Comparison of ENCODE assay signal across 8 cellular contexts in the genomic region with DNA sequence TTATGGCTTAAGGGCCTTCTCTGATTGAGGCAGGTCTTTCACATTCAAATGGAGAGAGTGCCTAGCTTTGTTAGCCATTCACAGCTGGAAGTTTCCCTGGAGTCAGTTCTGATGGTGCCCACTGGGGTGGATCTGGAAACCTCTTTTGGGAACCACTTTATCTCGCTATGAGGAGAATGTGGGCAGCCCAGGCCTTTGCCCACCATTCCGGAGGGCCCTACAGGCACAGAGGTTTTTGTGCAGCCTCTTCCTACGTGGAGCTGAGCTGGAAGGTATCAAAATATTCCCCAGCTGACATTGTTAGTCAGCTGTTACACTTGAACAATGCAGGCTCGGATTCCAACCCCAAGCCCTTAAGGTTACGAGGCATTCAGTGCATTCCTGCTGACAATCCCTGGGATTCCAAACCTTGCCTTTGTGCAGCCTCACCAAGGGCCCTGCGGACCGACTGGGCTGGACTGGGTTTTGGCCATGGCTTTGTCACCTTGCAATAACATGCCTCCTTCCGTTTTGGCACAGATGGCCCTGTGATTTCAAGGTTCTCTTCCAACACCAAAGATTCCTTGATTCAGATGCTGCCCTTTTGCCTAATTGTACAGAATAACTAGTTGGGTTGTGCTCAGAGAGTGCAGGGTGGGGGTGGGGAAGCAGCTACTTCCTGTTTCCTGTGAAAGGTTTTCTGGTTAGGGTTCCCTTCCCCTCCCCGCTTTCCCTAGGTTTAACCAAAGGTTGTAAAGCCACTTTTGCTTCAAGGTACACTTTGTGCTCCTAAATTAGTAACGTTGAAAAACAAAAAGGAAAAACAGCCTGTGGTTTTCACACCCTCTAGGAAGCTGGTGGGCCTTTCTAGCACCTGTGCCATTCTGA. TPM values are rescaled to one million over a fixed set of nuclear protein-coding genes. Genes with fewer than 3 reads are reported as not detected.
DNase-seq lines count a peak whose midpoint lies in the region; ATAC-seq, FAIRE-seq and TF ChIP-seq lines count a peak whose summit lies in the region.

No MANE protein-coding gene starts in this region.

- peaks cover 15 to 16% of the 10 kb centered on the region in 2 donors for H3K4me1 ChIP-seq in kidney (ENCODE audit: control insufficient read depth in 1 of 2, insufficient read depth in 1 of 2, low read depth in 1 of 2, low read length in 2 of 2)

- peak overlapping the region; percentile 71 for H3K4me3 Mint-ChIP-seq in central memory CD8-positive, alpha-beta T cell
- peak overlapping the region in 1 of 2 donors; percentile 17 for H3K4me3 Mint-ChIP-seq in stimulated activated naive B cell treated with anti-CD40 and anti-IgM and Interleukin-4, amounts not matched to agents 10 μg/mL and 1 μg/mL and 100 μg/mL, for 72 hours

- no peaks in the 10 kb centered on the region for H3K9me3 ChIP-seq in SK-N-MC (ENCODE audit: low read depth, low read length)
- H3K9me3 ChIP-seq in kidney (ENCODE audit: control insufficient read depth in 1 of 2, low read length in 2 of 2), result no peaks in the 10 kb centered on the region

- H3K9ac ChIP-seq in SK-N-MC (ENCODE audit: insufficient read length) (peak overlapping the region; percentile 53), kidney (ENCODE audit: low read length in 2 of 2) (peak overlapping the region in 1 of 2 donors; percentile 48)

- peaks cover 40% of the 10 kb centered on the region for H3K4me1 Mint-ChIP-seq in central memory CD8-positive, alpha-beta T cell
- H3K4me1 Mint-ChIP-seq in stimulated activated naive B cell treated with anti-CD40 and anti-IgM and Interleukin-4, amounts not matched to agents 10 μg/mL and 1 μg/mL and 100 μg/mL, for 72 hours, result peaks cover 24 to 27% of the 10 kb centered on the region in 2 donors

- FAIRE-seq in kidney (lab: Jason Lieb, UNC), result no peak

- H3K27ac ChIP-seq in SK-N-MC (peak overlapping the region; percentile 72), kidney (ENCODE audit: low read depth in 2 of 2, low read length in 2 of 2) (peak overlapping the region; percentile 45 to 75)

- H3K9me3 Mint-ChIP-seq in central memory CD8-positive, alpha-beta T cell, result no peaks in the 10 kb centered on the region
- no peaks in the 10 kb centered on the region for H3K9me3 Mint-ChIP-seq in stimulated activated naive B cell treated with anti-CD40 and anti-IgM and Interleukin-4, amounts not matched to agents 10 μg/mL and 1 μg/mL and 100 μg/mL, for 72 hours

- H3K27me3 Mint-ChIP-seq in central memory CD8-positive, alpha-beta T cell, result no peaks in the 10 kb centered on the region
- no peaks in the 10 kb centered on the region for H3K27me3 Mint-ChIP-seq in stimulated activated naive B cell treated with anti-CD40 and anti-IgM and Interleukin-4, amounts not matched to agents 10 μg/mL and 1 μg/mL and 100 μg/mL, for 72 hours

- H3K36me3 ChIP-seq in SK-N-MC (ENCODE audit: insufficient read depth, low read length), result peaks cover 84% of the 10 kb centered on the region
- H3K36me3 ChIP-seq in kidney (ENCODE audit: control insufficient read depth in 1 of 2, insufficient read depth in 2 of 2, low read length in 2 of 2), result peaks cover 7 to 12% of the 10 kb centered on the region in 2 donors

- DNase-seq in NCI-H2227 (lab: John Stamatoyannopoulos, UW; ENCODE audit: unreplicated experiment) (peak; percentile 55), NCI-H2227 treated with DMSO at 0.1 percent for 48 hours (lab: John Stamatoyannopoulos, UW) (no peak), SK-N-MC (ENCODE audit: low read depth, low spot score) (no peak), kidney (no peak), epidermal melanocyte (ENCODE audit: insufficient read length, low spot score) (no peak)
- DNase-seq in central memory CD8-positive, alpha-beta T cell (ENCODE audit: low spot score in 2 of 2), result no peak
- DNase-seq in stimulated activated naive B cell treated with anti-CD40 and anti-IgM and Interleukin-4, amounts not matched to agents 10 μg/mL and 1 μg/mL and 100 μg/mL, for 72 hours, result no peak

- H3K4me3 ChIP-seq in SK-N-MC (no peak overlapping the region), kidney (ENCODE audit: low read length in 2 of 2) (no peak overlapping the region)

- no peak for TF ChIP-seq CTCF in kidney (IDR thresholded peaks at IDR 0.05; ENCODE audit: borderline replicate concordance, extremely low read depth, insufficient read depth)

- intact Hi-C loops in kidney (cut with DNase I), result loop anchor here (10.0 kb wide), 1 partner anchor 77 kb away; a partner anchor contains a TSS

- H3K27ac Mint-ChIP-seq in central memory CD8-positive, alpha-beta T cell (ENCODE audit: low read depth), result peak overlapping the region; percentile 89
- H3K27ac Mint-ChIP-seq in stimulated activated naive B cell treated with anti-CD40 and anti-IgM and Interleukin-4, amounts not matched to agents 10 μg/mL and 1 μg/mL and 100 μg/mL, for 72 hours, result peak overlapping the region; percentile 90

- ATAC-seq in central memory CD8-positive, alpha-beta T cell (replicated peaks; ENCODE audit: extremely low read depth, poor library complexity, severe bottlenecking), result peak; percentile 30
- peak; percentile 58 to 62 for ATAC-seq in stimulated activated naive B cell treated with anti-CD40 and anti-IgM and Interleukin-4, amounts not matched to agents 10 μg/mL and 1 μg/mL and 100 μg/mL, for 72 hours (replicated peaks)
- ATAC-seq in GM21367 (IDR thresholded peaks at IDR 0.05; ENCODE audit: unreplicated experiment), result no peak

- peaks cover 34% of the 10 kb centered on the region for H3K36me3 Mint-ChIP-seq in central memory CD8-positive, alpha-beta T cell (ENCODE audit: insufficient read depth)
- peaks cover 33 to 44% of the 10 kb centered on the region in 2 donors for H3K36me3 Mint-ChIP-seq in stimulated activated naive B cell treated with anti-CD40 and anti-IgM and Interleukin-4, amounts not matched to agents 10 μg/mL and 1 μg/mL and 100 μg/mL, for 72 hours

RNA-seq across cellular contexts. Expression of a gene that starts 27.1 kb away (rescaled TPM):
- total RNA-seq in kidney, result 49.4 TPM
- 39.5 TPM for polyA plus RNA-seq in kidney (ENCODE audit: insufficient read depth, low read depth, low replicate concordance)

RNA-seq across cellular contexts. Expression of a gene that starts 44.1 kb away (rescaled TPM):
- total RNA-seq in kidney, result 55.2 TPM
- polyA plus RNA-seq in kidney (ENCODE audit: insufficient read depth, low read depth, low replicate concordance), result 5.7 TPM
